In genomic region chr20:3687655-3688054, GRCh38 we compare ENCODE assay signal across 9 cellular contexts. TPM values are rescaled to one million over a fixed set of nuclear protein-coding genes. Genes with fewer than 3 reads are reported as not detected.
DNase-seq lines count a peak whose midpoint lies in the region; ATAC-seq and TF ChIP-seq lines count a peak whose summit lies in the region.
"Had no signal": no experiment of that assay in that cellular context is flagged by ENCODE, and none has a peak within 500 bp of the region (broad histone marks: within the 10 kb centered on the region; RNA-seq: fewer than 3 reads in every experiment).

No MANE protein-coding gene starts in this region.

- 58 to 64% (median 60%) methylated on average over 2 of the region's 2 CpGs for WGBS in adipose tissue, 3 donors
- WGBS in smooth muscle cell (ENCODE audit: low lambda C conversion rate): 63% methylated on average over 2 of the region's 2 CpGs

- no peaks in the 10 kb centered on the region for H3K9me3 ChIP-seq in HCT116 (ENCODE audit: control insufficient read depth in 1 of 2, insufficient read depth in 1 of 2, low read depth in 1 of 2, low read length in 2 of 2)
- no peaks in the 10 kb centered on the region for H3K9me3 ChIP-seq in smooth muscle cell (replicated peaks; ENCODE audit: low read depth)

- intact Hi-C loops in HCT116 (cut with micrococcal nuclease): no loop called here
- intact Hi-C loops in left ventricle myocardium superior (cut with micrococcal nuclease): no loop called here

- no peaks in the 10 kb centered on the region for H3K9me2 ChIP-seq in HCT116 (ENCODE audit: insufficient read depth)

- H2AFZ ChIP-seq in HCT116 (ENCODE audit: low read depth, low read length, poor library complexity, severe bottlenecking) (peak overlapping the region; percentile 44), smooth muscle cell (ENCODE audit: low read depth) (peak overlapping the region; percentile 5)

- CTCF ChIA-PET in HCT116 (lab: Charles Lee): interaction anchor here (1.1 to 1.5 kb wide), 3 partner anchors 11 to 385 kb away, joined by 3 to 12 read pairs (median 7); no protein-coding TSS in a partner anchor

- no peaks in the 10 kb centered on the region for H3F3A ChIP-seq in smooth muscle cell (ENCODE audit: low read depth)

- no TSS peak for BruUV-seq in HCT116 (replicated peaks; lab: Mats Ljungman, UMichigan)

- H3K4me3 ChIP-seq in HCT116 (replicated peaks in 1 of 2; ENCODE audit: low read depth in 1 of 2, low read length in 2 of 2) (no peak overlapping the region), smooth muscle cell (no peak overlapping the region)

- H3K9ac ChIP-seq in HCT116 (ENCODE audit: low read length) (no peak overlapping the region), smooth muscle cell (ENCODE audit: low read depth) (no peak overlapping the region)

- TF ChIP-seq POLR2A in HCT116 (IDR thresholded peaks at IDR 0.05; ENCODE audit: borderline replicate concordance, extremely low read depth, insufficient read depth, insufficient read length): no peak

- POLR2A ChIA-PET in HCT116 (lab: Charles Lee): no interaction called here

- peak; percentile 39 for DNase-seq in HCT116 (ENCODE audit: low read depth, low spot score)
- DNase-seq in left ventricle myocardium superior: peak; percentile 23
- DNase-seq in smooth muscle cell (lab: John Stamatoyannopoulos, UW; ENCODE audit: unreplicated experiment): no peak
- no peak for DNase-seq in activated CD4-positive, CD25-positive, alpha-beta regulatory T cell (lab: John Stamatoyannopoulos, UW)
- no peak for DNase-seq in OCI-M2 (lab: John Stamatoyannopoulos, UW; ENCODE audit: unreplicated experiment)
- DNase-seq in activated naive CD4-positive, alpha-beta T cell treated with Interleukin-2 at 50 U/mL for 16 hours: no peak
- no peak for DNase-seq in middle frontal gyrus (ENCODE audit: extremely low spot score, low spot score)

- H3K79me2 ChIP-seq in HCT116 (ENCODE audit: insufficient read depth, low read length): no peaks in the 10 kb centered on the region
- H3K79me2 ChIP-seq in smooth muscle cell (ENCODE audit: low read depth): no peaks in the 10 kb centered on the region

- RAD21 ChIA-PET in HCT116 (lab: Charles Lee; ENCODE audit: low non-redundant PET in 1 of 2, low total read pairs in 2 of 2, uncharacterized antibody in 2 of 2, unreplicated experiment in 2 of 2): no interaction called here

- TF ChIP-seq CTCF in HCT116 (IDR thresholded peaks at IDR 0.05 in 2 of 3, conservative IDR thresholded peaks at IDR 0.05 in 1 of 3; ENCODE audit: borderline replicate concordance in 1 of 3, insufficient read depth in 1 of 3, low read depth in 2 of 3, low read length in 2 of 3) (no peak), smooth muscle cell (IDR thresholded peaks at IDR 0.05; ENCODE audit: borderline replicate concordance, insufficient read depth, poor library complexity, severe bottlenecking) (no peak)

- TF ChIP-seq RAD21 in HCT116 (IDR thresholded peaks at IDR 0.05; ENCODE audit: low read depth): no peak

- H3K4me1 ChIP-seq in HCT116 (ENCODE audit: control insufficient read depth in 1 of 2, insufficient read depth in 2 of 2, low read length in 2 of 2): peaks cover 0 to 4% of the 10 kb centered on the region in 2 experiments; a peak in 1 of 4 replicates
- no peaks in the 10 kb centered on the region for H3K4me1 ChIP-seq in smooth muscle cell (ENCODE audit: low read depth)

- H3K4me2 ChIP-seq in HCT116 (ENCODE audit: low read length) (no peak overlapping the region), smooth muscle cell (no peak overlapping the region)

- H3K36me3 ChIP-seq in HCT116 (ENCODE audit: control insufficient read depth in 1 of 2, insufficient read depth in 2 of 2, low read length in 2 of 2): no peaks in the 10 kb centered on the region
- H3K36me3 ChIP-seq in smooth muscle cell (ENCODE audit: low read depth): no peaks in the 10 kb centered on the region

- H4K20me1 ChIP-seq in HCT116 (ENCODE audit: insufficient read depth): no peaks in the 10 kb centered on the region
- no peaks in the 10 kb centered on the region for H4K20me1 ChIP-seq in smooth muscle cell (ENCODE audit: low read depth)

- H3K27ac ChIP-seq in HCT116 (ENCODE audit: low read depth, low read length) (no peak overlapping the region), adipose tissue (ENCODE audit: low read depth, low read length) (peak overlapping the region; percentile 1), smooth muscle cell (ENCODE audit: low read depth) (no peak overlapping the region)

- ATAC-seq in HCT116 (peak; percentile 86), left ventricle myocardium superior (peak; percentile 79)
- ATAC-seq: activated naive CD4-positive, alpha-beta T cell treated with anti-CD3 and anti-CD28 coated beads, Interleukin-2, amount 50 U/mL, for 72 hours had no signal

- H3K27me3 ChIP-seq in HCT116 (ENCODE audit: insufficient read depth, low read length) (no peaks in the 10 kb centered on the region), smooth muscle cell (ENCODE audit: low read depth) (no peaks in the 10 kb centered on the region)

TF ChIP-seq in HCT116, 20 proteins besides CTCF, POLR2A, EP300 and RAD21:
- peak; percentile 87 for TF ChIP-seq SP1 (IDR thresholded peaks at IDR 0.05; ENCODE audit: low read depth)
- no peak for TF ChIP-seq YY1 (IDR thresholded peaks at IDR 0.05; ENCODE audit: extremely low read depth, insufficient replicate concordance, low read depth, low read length)

RNA-seq across cellular contexts. Expression of gene ADAM33, which starts 5.8 kb away (rescaled TPM):
- not detected for total RNA-seq in HCT116 (2021; ENCODE audit: unreplicated experiment)
- not detected in 2 replicates for polyA plus RNA-seq in HCT116 (2012)
- 10 to 100 TPM in 2 of 3 donors, 1 to 10 TPM in 1; 3.8 to 63.0 (median 24.2) TPM for polyA plus RNA-seq in adipose tissue
- total RNA-seq in left ventricle myocardium superior: 12.2 TPM
- 5.1 and 8.0 TPM in 2 replicates for total RNA-seq in smooth muscle cell
- 5.8 and 7.4 TPM in 2 replicates for polyA plus RNA-seq in smooth muscle cell
- total RNA-seq: activated naive CD4-positive, alpha-beta T cell treated with anti-CD3 and anti-CD28 coated beads, Interleukin-2, amount 50 U/mL, for 72 hours had no signal

RNA-seq across cellular contexts. Expression of gene GFRA4, which starts 24.5 kb away (rescaled TPM):
- total RNA-seq in HCT116 (2021; ENCODE audit: unreplicated experiment): not detected
- polyA plus RNA-seq in HCT116 (2012): not detected in 2 replicates
- polyA plus RNA-seq in adipose tissue: not detected
- total RNA-seq in left ventricle myocardium superior: not detected
- total RNA-seq in smooth muscle cell: not detected in 2 replicates
- not detected in 2 replicates for polyA plus RNA-seq in smooth muscle cell
- total RNA-seq: activated naive CD4-positive, alpha-beta T cell treated with anti-CD3 and anti-CD28 coated beads, Interleukin-2, amount 50 U/mL, for 72 hours had no signal

RNA-seq across cellular contexts. Expression of gene SIGLEC1, which starts 24.7 kb away (rescaled TPM):
- 0.17 TPM for total RNA-seq in HCT116 (2021; ENCODE audit: unreplicated experiment)
- polyA plus RNA-seq in HCT116 (2012): 0.15 and 0.16 TPM in 2 replicates
- polyA plus RNA-seq in adipose tissue: 10 to 100 TPM in 1 of 3 donors, 1 to 10 TPM in 2; 1.9 to 11.0 (median 8.8) TPM
- 7.1 TPM for total RNA-seq in left ventricle myocardium superior
- total RNA-seq in smooth muscle cell: not detected in 2 replicates
- not detected in 2 replicates for polyA plus RNA-seq in smooth muscle cell

RNA-seq across cellular contexts. Expression of gene HSPA12B, which starts 44.8 kb away (rescaled TPM):
- total RNA-seq in HCT116 (2021; ENCODE audit: unreplicated experiment) (not detected), left ventricle myocardium superior (16.2 TPM), smooth muscle cell (0.04 and 0.40 TPM in 2 replicates)
- 0.36 and 0.44 TPM in 2 replicates for polyA plus RNA-seq in HCT116 (2012)
- polyA plus RNA-seq in adipose tissue (10 to 100 TPM in 2 of 3 donors, 1 to 10 TPM in 1; 2.5 to 31.8 (median 26.4) TPM), smooth muscle cell (0.72 and 1.0 TPM in 2 replicates)
- total RNA-seq: activated naive CD4-positive, alpha-beta T cell treated with anti-CD3 and anti-CD28 coated beads, Interleukin-2, amount 50 U/mL, for 72 hours had no signal

Comparison
In these comparisons a context has a peak if more than half of its experiments do, and no peak if none do; other contexts are left out.
1. DNase-seq: peak in HCT116 (single experiment) and left ventricle myocardium superior (single experiment); none in smooth muscle cell (single experiment), activated CD4-positive, CD25-positive, alpha-beta regulatory T cell (0 of 4), OCI-M2 (single experiment), activated naive CD4-positive, alpha-beta T cell treated with Interleukin-2 at 50 U/mL for 16 hours (single experiment) and middle frontal gyrus (single experiment).